ENCODE assay signal across 15 cellular contexts in genomic region chr17:8377422-8377821, GRCh38. TPM values are rescaled to one million over a fixed set of nuclear protein-coding genes. Genes with fewer than 3 reads are reported as not detected.
A peak's percentile ranks its signal among the peaks of the same experiment; 100 is the strongest.
DNase-seq lines count a peak whose midpoint lies in the region; ATAC-seq and TF ChIP-seq lines count a peak whose summit lies in the region.
"Had no signal": no experiment of that assay in that cellular context is flagged by ENCODE, and none has a peak within 500 bp of the region (broad histone marks: within the 10 kb centered on the region; RNA-seq: fewer than 3 reads in every experiment).

No MANE protein-coding gene starts in this region.

- no peak overlapping the region for H3K4me3 ChIP-seq in CD8-positive, alpha-beta T cell (ENCODE audit: low read depth, low read length)
- no peak overlapping the region for H3K4me3 ChIP-seq in adrenal gland

- H3K27ac Mint-ChIP-seq in CD8-positive, alpha-beta T cell = peak overlapping the region; percentile 53
- H3K27ac Mint-ChIP-seq in IgD-negative memory B cell (peak overlapping the region; percentile 25 to 93 (median 84)), nephron progenitor cell (peak overlapping the region; percentile 75)

- no peak for TF ChIP-seq POLR2A in adrenal gland (IDR thresholded peaks at IDR 0.05)

- peaks cover 51% of the 10 kb centered on the region for H3K36me3 Mint-ChIP-seq in CD8-positive, alpha-beta T cell
- H3K36me3 Mint-ChIP-seq in IgD-negative memory B cell = peaks cover 10% of the 10 kb centered on the region
- H3K36me3 Mint-ChIP-seq in nephron progenitor cell (ENCODE audit: low read depth) = peaks cover 70% of the 10 kb centered on the region

- no peak for TF ChIP-seq CTCF in CD8-positive, alpha-beta T cell (IDR thresholded peaks at IDR 0.05)
- TF ChIP-seq CTCF in adrenal gland (IDR thresholded peaks at IDR 0.05) (no peak), nephron progenitor cell (IDR thresholded peaks at IDR 0.05) (no peak)

- H3K27ac ChIP-seq in CD8-positive, alpha-beta T cell (ENCODE audit: low read depth, low read length) = no peak overlapping the region
- peak overlapping the region in 3 of 5 donors; percentile 60 to 91 (median 77) for H3K27ac ChIP-seq in adrenal gland
- H3K27ac ChIP-seq: foreskin keratinocyte had no signal

- intact Hi-C loops in CD8-positive, alpha-beta T cell (cut with DNase I, micrococcal nuclease) = loop anchor here (2.0 to 5.0 kb wide), 3 partner anchors 90 to 260 kb away; partner anchors contain the start of genes ALOXE3 (in 1 of the 2), CTC1 (in 1 of the 2), PFAS (in 1 of the 2) and RANGRF (in 1 of the 2)
- intact Hi-C loops in adrenal gland (cut with DNase I) = no loop called here

- H3K4me1 ChIP-seq in CD8-positive, alpha-beta T cell (ENCODE audit: insufficient read depth, low read length) = peaks cover 42% of the 10 kb centered on the region
- H3K4me1 ChIP-seq in adrenal gland (replicated peaks in 1 of 2) = peaks cover 13 to 55% of the 10 kb centered on the region in 2 donors

- ATAC-seq in CD8-positive, alpha-beta T cell = no peak

- CTCF ChIA-PET in CD8-positive, alpha-beta T cell (lab: Charles Lee) = interaction anchor here (0.8 to 2.4 kb wide), 12 partner anchors 10 to 369 kb away, joined by 3 to 12 read pairs (median 4); no protein-coding TSS in a partner anchor

- no peaks in the 10 kb centered on the region for H3K27me3 Mint-ChIP-seq in CD8-positive, alpha-beta T cell (ENCODE audit: low read depth)
- no peaks in the 10 kb centered on the region for H3K27me3 Mint-ChIP-seq in IgD-negative memory B cell
- no peaks in the 10 kb centered on the region for H3K27me3 Mint-ChIP-seq in nephron progenitor cell (ENCODE audit: low read depth, poor library complexity)

- no peaks in the 10 kb centered on the region for H3K9me3 Mint-ChIP-seq in CD8-positive, alpha-beta T cell
- H3K9me3 Mint-ChIP-seq in IgD-negative memory B cell (no peaks in the 10 kb centered on the region), nephron progenitor cell (no peaks in the 10 kb centered on the region)

- POLR2A ChIA-PET in CD8-positive, alpha-beta T cell (lab: Charles Lee) = interaction anchor here (1.1 to 2.7 kb wide), 2 partner anchors 58 to 691 kb away, joined by 3 to 10 read pairs; partner anchors contain the start of gene NDEL1

- DNase-seq in CD8-positive, alpha-beta T cell = no peak
- no peak for DNase-seq in adrenal gland
- no peak for DNase-seq in nephron progenitor cell
- no peak for DNase-seq in effector CD8-positive, alpha-beta T cell (lab: John Stamatoyannopoulos, UW)
- no peak for DNase-seq in NCI-H2227 (lab: John Stamatoyannopoulos, UW; ENCODE audit: unreplicated experiment)
- no peak for DNase-seq in stimulated activated CD4-positive, alpha-beta T cell treated with anti-CD3 and anti-CD28 coated beads, Interleukin-12 subunit alpha, Interleukin-12 subunit beta, amount 100 ng/mL, for 4 hours
- DNase-seq in NCI-H187 treated with DMSO at 0.1 percent for 48 hours (lab: John Stamatoyannopoulos, UW) = no peak
- DNase-seq: activated CD8-positive, alpha-beta memory T cell treated with anti-CD3 and anti-CD28 coated beads, Interleukin-2, amount 50 U/mL, for 4 hours; KBM-7; mammary epithelial cell; SJCRH30; stimulated activated naive CD4-positive, alpha-beta T cell had no signal

- peaks cover 26% of the 10 kb centered on the region for H3K36me3 ChIP-seq in CD8-positive, alpha-beta T cell (ENCODE audit: insufficient read depth, low read length)
- H3K36me3 ChIP-seq in adrenal gland (replicated peaks in 1 of 2) = peaks cover 0 to 53% of the 10 kb centered on the region in 2 donors

- H3K9me3 ChIP-seq in CD8-positive, alpha-beta T cell (ENCODE audit: low read length) = no peaks in the 10 kb centered on the region
- no peaks in the 10 kb centered on the region for H3K9me3 ChIP-seq in adrenal gland (replicated peaks in 1 of 3)
- H3K9me3 ChIP-seq: SJCRH30 had no signal

- no peaks in the 10 kb centered on the region for H3K27me3 ChIP-seq in CD8-positive, alpha-beta T cell (ENCODE audit: insufficient read depth, low read length)
- H3K27me3 ChIP-seq in adrenal gland = no peaks in the 10 kb centered on the region
- H3K27me3 ChIP-seq: foreskin keratinocyte had no signal

- H3K4me3 Mint-ChIP-seq in CD8-positive, alpha-beta T cell = peak overlapping the region; percentile 90
- H3K4me3 Mint-ChIP-seq in IgD-negative memory B cell (peak overlapping the region; percentile 51 to 96 (median 79)), nephron progenitor cell (peak overlapping the region; percentile 31)

- 86 to 96% (median 91%) methylated on average over 4 of the region's 4 CpGs for WGBS in adrenal gland, 4 donors

- peaks cover 56% of the 10 kb centered on the region for H3K4me1 Mint-ChIP-seq in CD8-positive, alpha-beta T cell (ENCODE audit: low read depth)
- peaks cover 31 to 43% (median 36%) of the 10 kb centered on the region in 3 donors for H3K4me1 Mint-ChIP-seq in IgD-negative memory B cell
- H3K4me1 Mint-ChIP-seq in nephron progenitor cell = peaks cover 66% of the 10 kb centered on the region

RNA-seq across cellular contexts. Expression of gene RPL26, which starts 5.6 kb away (rescaled TPM):
- total RNA-seq in CD8-positive, alpha-beta T cell = 1,000 to 10,000 TPM; 2,888 to 2,889 TPM
- polyA plus RNA-seq in IgD-negative memory B cell = 1,664 TPM
- 1,000 to 10,000 TPM; 1,250 to 3,973 (median 1,788) TPM for total RNA-seq in adrenal gland
- polyA plus RNA-seq in adrenal gland = 1,000 to 10,000 TPM; 1,826 to 2,993 (median 1,941) TPM

RNA-seq across cellular contexts. Expression of gene RNF222, which starts 20.2 kb away (rescaled TPM):
- 1 to 10 TPM; 1.1 to 1.2 TPM for total RNA-seq in CD8-positive, alpha-beta T cell
- polyA plus RNA-seq in IgD-negative memory B cell (0.08 TPM), adrenal gland (not detected)
- not detected for total RNA-seq in adrenal gland
- total RNA-seq: Daoy, SJCRH30 had no signal

RNA-seq across cellular contexts. Expression of gene ODF4, which starts 37.8 kb away (rescaled TPM):
- total RNA-seq in CD8-positive, alpha-beta T cell = not detected
- not detected for polyA plus RNA-seq in IgD-negative memory B cell
- not detected for total RNA-seq in adrenal gland
- polyA plus RNA-seq in adrenal gland = not detected
- total RNA-seq: Daoy, foreskin keratinocyte, mammary epithelial cell, SJCRH30 had no signal
- polyA plus RNA-seq: foreskin keratinocyte, mammary epithelial cell had no signal

RNA-seq across cellular contexts. Expression of gene NDEL1, which starts 58.3 kb away (rescaled TPM):
- total RNA-seq in CD8-positive, alpha-beta T cell = 100 to 1,000 TPM; 266 to 279 TPM
- polyA plus RNA-seq in IgD-negative memory B cell (52.3 TPM), adrenal gland (100 to 1,000 TPM in 1 of 3 donors, 10 to 100 TPM in 2; 27.0 to 108 (median 29.4) TPM)
- total RNA-seq in adrenal gland = 100 to 1,000 TPM in 1 of 8 donors, 10 to 100 TPM in 7; 21.9 to 265 (median 47.0) TPM

Comparison
In these comparisons a context has a peak if more than half of its experiments do, and no peak if none do; other contexts are left out.
1. H3K4me3 Mint-ChIP-seq: peak in every context shown above with its lines; median percentile 90 in CD8-positive, alpha-beta T cell; 79 in IgD-negative memory B cell; 31 in nephron progenitor cell.
2. intact Hi-C loops: an anchor here in CD8-positive, alpha-beta T cell (2.0 to 5.0 kb wide); none called in adrenal gland.